In the genomic region with DNA sequence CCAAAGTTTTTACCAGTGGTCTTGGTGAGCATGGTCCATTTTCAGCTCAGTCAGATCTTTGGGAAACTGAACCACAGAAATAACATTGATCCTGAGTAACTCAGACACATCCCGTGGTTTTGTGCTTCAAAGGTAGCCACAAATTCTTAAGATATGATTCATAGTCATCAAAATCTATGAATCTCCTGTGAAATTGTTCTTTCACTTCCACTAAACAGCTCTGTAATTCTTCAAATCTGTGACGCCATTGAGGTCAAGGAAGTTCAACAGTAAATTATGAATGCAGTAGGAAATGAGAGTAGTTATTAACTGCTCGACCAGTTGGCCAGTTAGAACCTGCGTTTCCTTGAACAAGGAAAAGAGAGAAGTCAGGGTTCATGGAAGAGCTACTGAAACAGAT, we compare ENCODE assay signal across 9 cellular contexts.
A peak's percentile ranks its signal among the peaks of the same experiment; 100 is the strongest.
DNase-seq lines count a peak whose midpoint lies in the region; ATAC-seq, FAIRE-seq and TF ChIP-seq lines count a peak whose summit lies in the region.
"Had no signal": no experiment of that assay in that cellular context is flagged by ENCODE, and none has a peak within 500 bp of the region (broad histone marks: within the 10 kb centered on the region; RNA-seq: fewer than 3 reads in every experiment).

No MANE protein-coding gene starts in this region.

- peak overlapping the region; percentile 16 for H3K27ac Mint-ChIP-seq in activated CD4-positive, alpha-beta T cell treated with anti-CD3 and anti-CD28 coated beads, Interleukin-2, amount 10 ng/mL, durations not matched to agents 24 days and 14 days
- no peak overlapping the region for H3K27ac Mint-ChIP-seq in stimulated activated effector memory CD8-positive, alpha-beta T cell treated with anti-CD3 and anti-CD28 coated beads, Interleukin-12 subunit alpha, Interleukin-12 subunit beta, amount 100 ng/mL, for 72 hours
- no peak overlapping the region for H3K27ac Mint-ChIP-seq in neural progenitor cell
- H3K27ac Mint-ChIP-seq: B cell had no signal

- H3K79me2 ChIP-seq in GM12878 (ENCODE audit: control insufficient read depth, insufficient read depth, low read length) (no peaks in the 10 kb centered on the region), neural progenitor cell (ENCODE audit: low read depth) (no peaks in the 10 kb centered on the region)

- peaks cover 4% of the 10 kb centered on the region; the same call in 2 of the 3 replicates for H3K9me3 ChIP-seq in GM12878 (replicated peaks; ENCODE audit: control insufficient read depth, insufficient read depth, low read length)
- H3K9me3 ChIP-seq in neural progenitor cell (ENCODE audit: low read depth) = no peaks in the 10 kb centered on the region

- no peak for FAIRE-seq in GM12878 (lab: Jason Lieb, UNC)

- H2AFZ ChIP-seq in GM12878 (ENCODE audit: control insufficient read depth, low read depth, low read length) (no peak overlapping the region), neural progenitor cell (replicated peaks) (no peak overlapping the region)

- no peak for TF ChIP-seq CTCF in GM12878 (IDR thresholded peaks at IDR 0.05 in 2 of 3, conservative IDR thresholded peaks at IDR 0.05 in 1 of 3; ENCODE audit: control insufficient read depth in 2 of 3, extremely low read depth in 1 of 3, insufficient read depth in 1 of 3, low read depth in 3 of 3, low read length in 3 of 3)
- TF ChIP-seq CTCF in neural progenitor cell (IDR thresholded peaks at IDR 0.05) = no peak

- H3K4me1 ChIP-seq in GM12878 (ENCODE audit: control insufficient read depth, insufficient read depth, low read length) = no peaks in the 10 kb centered on the region
- peaks cover 7% of the 10 kb centered on the region for H3K4me1 ChIP-seq in neural progenitor cell

- no peak for TF ChIP-seq POLR2A in GM12878 (IDR thresholded peaks at IDR 0.05; ENCODE audit: low read depth, low read length)

- no peaks in the 10 kb centered on the region for H3K27me3 Mint-ChIP-seq in activated CD4-positive, alpha-beta T cell treated with anti-CD3 and anti-CD28 coated beads, Interleukin-2, amount 10 ng/mL, durations not matched to agents 24 days and 14 days
- H3K27me3 Mint-ChIP-seq in neural progenitor cell (ENCODE audit: insufficient read depth, low read depth) = peaks cover 4% of the 10 kb centered on the region

- no TSS peak for BruUV-seq in GM12878 (replicated peaks; lab: Mats Ljungman, UMichigan)

- H3K9ac ChIP-seq in GM12878 (ENCODE audit: control insufficient read depth, insufficient read depth, low read length) (no peak overlapping the region), neural progenitor cell (no peak overlapping the region)

- DNase-seq in activated CD4-positive, alpha-beta T cell treated with anti-CD3 and anti-CD28 coated beads, Interleukin-2, amount 10 ng/mL, durations not matched to agents 24 days and 14 days = peak; percentile 67
- no peak for DNase-seq in activated CD4-positive, alpha-beta T cell treated with anti-CD3 and anti-CD28 coated beads, Interleukin-2, amount 50 U/mL, for 1 hour
- DNase-seq in GM12878 (ENCODE audit: low read depth, low spot score) (no peak), neural progenitor cell (ENCODE audit: low spot score) (no peak), posterior cingulate gyrus (no peak), NCI-H187 treated with DMSO at 0.1 percent for 48 hours (lab: John Stamatoyannopoulos, UW) (no peak)
- no peak for DNase-seq in stimulated activated effector memory CD8-positive, alpha-beta T cell treated with anti-CD3 and anti-CD28 coated beads, Interleukin-12 subunit alpha, Interleukin-12 subunit beta, amount 100 ng/mL, for 72 hours (ENCODE audit: low spot score in 2 of 2)

- H3K4me3 Mint-ChIP-seq in activated CD4-positive, alpha-beta T cell treated with anti-CD3 and anti-CD28 coated beads, Interleukin-2, amount 10 ng/mL, durations not matched to agents 24 days and 14 days = peak overlapping the region; percentile 6
- H3K4me3 Mint-ChIP-seq in stimulated activated effector memory CD8-positive, alpha-beta T cell treated with anti-CD3 and anti-CD28 coated beads, Interleukin-12 subunit alpha, Interleukin-12 subunit beta, amount 100 ng/mL, for 72 hours = no peak overlapping the region
- H3K4me3 Mint-ChIP-seq in neural progenitor cell = no peak overlapping the region
- H3K4me3 Mint-ChIP-seq: B cell had no signal

- TF ChIP-seq EP300 in GM12878 (IDR thresholded peaks at IDR 0.05; ENCODE audit: borderline replicate concordance in 1 of 2, control insufficient read depth in 1 of 2, low read depth in 2 of 2, low read length in 2 of 2) = peak; percentile 23 to 57; a peak in 2 of 4 replicates

- in situ Hi-C loops in GM12878 (cut with MboI) = no loop called here

- peaks cover 17% of the 10 kb centered on the region for H3K36me3 Mint-ChIP-seq in activated CD4-positive, alpha-beta T cell treated with anti-CD3 and anti-CD28 coated beads, Interleukin-2, amount 10 ng/mL, durations not matched to agents 24 days and 14 days (ENCODE audit: low read depth)
- no peaks in the 10 kb centered on the region for H3K36me3 Mint-ChIP-seq in stimulated activated effector memory CD8-positive, alpha-beta T cell treated with anti-CD3 and anti-CD28 coated beads, Interleukin-12 subunit alpha, Interleukin-12 subunit beta, amount 100 ng/mL, for 72 hours
- peaks cover 9% of the 10 kb centered on the region for H3K36me3 Mint-ChIP-seq in neural progenitor cell

- intact Hi-C loops in activated CD4-positive, alpha-beta T cell treated with anti-CD3 and anti-CD28 coated beads, Interleukin-2, amount 10 ng/mL, durations not matched to agents 24 days and 14 days (cut with micrococcal nuclease) = loop anchor here (2.0 to 5.0 kb wide), 3 partner anchors 120 to 230 kb away; a partner anchor contains a TSS
- intact Hi-C loops in GM12878 (cut with micrococcal nuclease; ENCODE audit: unreplicated experiment) (no loop called here), posterior cingulate gyrus (cut with DNase I) (no loop called here)

- H3K9me3 Mint-ChIP-seq in activated CD4-positive, alpha-beta T cell treated with anti-CD3 and anti-CD28 coated beads, Interleukin-2, amount 10 ng/mL, durations not matched to agents 24 days and 14 days = peaks cover 11% of the 10 kb centered on the region
- H3K9me3 Mint-ChIP-seq in stimulated activated effector memory CD8-positive, alpha-beta T cell treated with anti-CD3 and anti-CD28 coated beads, Interleukin-12 subunit alpha, Interleukin-12 subunit beta, amount 100 ng/mL, for 72 hours = peaks cover 6% of the 10 kb centered on the region
- H3K9me3 Mint-ChIP-seq in neural progenitor cell = peaks cover 16% of the 10 kb centered on the region

- peaks cover 49% of the 10 kb centered on the region for H3K4me1 Mint-ChIP-seq in activated CD4-positive, alpha-beta T cell treated with anti-CD3 and anti-CD28 coated beads, Interleukin-2, amount 10 ng/mL, durations not matched to agents 24 days and 14 days
- H3K4me1 Mint-ChIP-seq in stimulated activated effector memory CD8-positive, alpha-beta T cell treated with anti-CD3 and anti-CD28 coated beads, Interleukin-12 subunit alpha, Interleukin-12 subunit beta, amount 100 ng/mL, for 72 hours = peaks cover 27% of the 10 kb centered on the region
- peaks cover 20% of the 10 kb centered on the region for H3K4me1 Mint-ChIP-seq in neural progenitor cell
- H3K4me1 Mint-ChIP-seq: B cell had no signal

- RAD21 ChIA-PET in GM12878 (lab: Charles Lee; ENCODE audit: unreplicated experiment) = interaction anchor here (0.5 to 0.9 kb wide), 4 partner anchors 38 to 1177 kb away, joined by 3 to 4 read pairs (median 3); no protein-coding TSS in a partner anchor

- H3K4me2 ChIP-seq in GM12878 (ENCODE audit: control insufficient read depth, insufficient read depth) = no peak overlapping the region
- no peak overlapping the region for H3K4me2 ChIP-seq in neural progenitor cell

- CTCF ChIA-PET in GM12878 (lab: Yijun Ruan, JAX) = interaction anchor here (0.9 to 1.4 kb wide), 3 partner anchors 103 to 148 kb away, joined by 3 read pairs; a partner anchor contains a TSS

- no peak overlapping the region for H3K27ac ChIP-seq in GM12878 (ENCODE audit: control insufficient read depth, insufficient read depth)
- no peak overlapping the region for H3K27ac ChIP-seq in neural progenitor cell

- H3K36me3 ChIP-seq in GM12878 (ENCODE audit: control insufficient read depth in 2 of 2, insufficient read depth in 2 of 2, low read length in 1 of 2) (no peaks in the 10 kb centered on the region), neural progenitor cell (no peaks in the 10 kb centered on the region)

- TF ChIP-seq RAD21 in GM12878 (IDR thresholded peaks at IDR 0.05; ENCODE audit: insufficient read depth, low read depth, low read length) = no peak

- POLR2A ChIA-PET in GM12878 (lab: Charles Lee) = interaction anchor here (0.6 kb wide), 1 partner anchor 463 kb away, joined by 4 read pairs; no protein-coding TSS in a partner anchor

- 6% methylated on average over 4 of the region's 4 CpGs for WGBS in GM12878 (ENCODE audit: insufficient coverage, insufficient replicate concordance, low lambda C conversion rate, missing lambda C conversion rate)

- no peak overlapping the region for H3K4me3 ChIP-seq in GM12878
- H3K4me3 ChIP-seq in neural progenitor cell = no peak overlapping the region

- H4K20me1 ChIP-seq in GM12878 (ENCODE audit: control insufficient read depth, insufficient read depth) (no peaks in the 10 kb centered on the region), neural progenitor cell (ENCODE audit: low read depth) (no peaks in the 10 kb centered on the region)

- SMC1A ChIA-PET in GM12878 (lab: Charles Lee; ENCODE audit: uncharacterized antibody, unreplicated experiment) = interaction anchor here (0.6 to 1.4 kb wide), 2 partner anchors 120 to 150 kb away, joined by 3 read pairs; no protein-coding TSS in a partner anchor

- H3F3A ChIP-seq in neural progenitor cell (ENCODE audit: low read depth) = peaks cover 12% of the 10 kb centered on the region

- H3K27me3 ChIP-seq in GM12878 (replicated peaks in 1 of 2; ENCODE audit: control insufficient read depth in 2 of 2, insufficient read depth in 2 of 2, low read length in 1 of 2) = no peaks in the 10 kb centered on the region
- no peaks in the 10 kb centered on the region for H3K27me3 ChIP-seq in neural progenitor cell

- ATAC-seq in HG03571 (IDR thresholded peaks at IDR 0.05; ENCODE audit: unreplicated experiment) (peak; percentile 52), GM12878 (peak; percentile 59)
- peak; percentile 57 for ATAC-seq in stimulated activated effector memory CD8-positive, alpha-beta T cell treated with anti-CD3 and anti-CD28 coated beads, Interleukin-12 subunit alpha, Interleukin-12 subunit beta, amount 100 ng/mL, for 72 hours

TF ChIP-seq in GM12878, 131 proteins besides CTCF, POLR2A, EP300 and RAD21 (continues in another document):
- TF ChIP-seq SUPT20H (IDR thresholded peaks at IDR 0.05; ENCODE audit: borderline replicate concordance, control insufficient read depth, low read depth, low read length) = no peak
- TF ChIP-seq, protein P1, sequence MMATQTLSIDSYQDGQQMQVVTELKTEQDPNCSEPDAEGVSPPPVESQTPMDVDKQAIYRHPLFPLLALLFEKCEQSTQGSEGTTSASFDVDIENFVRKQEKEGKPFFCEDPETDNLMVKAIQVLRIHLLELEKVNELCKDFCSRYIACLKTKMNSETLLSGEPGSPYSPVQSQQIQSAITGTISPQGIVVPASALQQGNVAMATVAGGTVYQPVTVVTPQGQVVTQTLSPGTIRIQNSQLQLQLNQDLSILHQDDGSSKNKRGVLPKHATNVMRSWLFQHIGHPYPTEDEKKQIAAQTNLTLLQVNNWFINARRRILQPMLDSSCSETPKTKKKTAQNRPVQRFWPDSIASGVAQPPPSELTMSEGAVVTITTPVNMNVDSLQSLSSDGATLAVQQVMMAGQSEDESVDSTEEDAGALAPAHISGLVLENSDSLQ (IDR thresholded peaks at IDR 0.05) = no peak
